In genomic region chr4:176377705-176378302, GRCh38 we compare ENCODE assay signal across 1 cellular context.
TF ChIP-seq lines count a peak whose summit lies in the region.

No MANE protein-coding gene starts in this region.

TF ChIP-seq in H1, 55 proteins besides CTCF, POLR2A, EP300 and RAD21 (continued from another document):
- TF ChIP-seq, protein P1, sequence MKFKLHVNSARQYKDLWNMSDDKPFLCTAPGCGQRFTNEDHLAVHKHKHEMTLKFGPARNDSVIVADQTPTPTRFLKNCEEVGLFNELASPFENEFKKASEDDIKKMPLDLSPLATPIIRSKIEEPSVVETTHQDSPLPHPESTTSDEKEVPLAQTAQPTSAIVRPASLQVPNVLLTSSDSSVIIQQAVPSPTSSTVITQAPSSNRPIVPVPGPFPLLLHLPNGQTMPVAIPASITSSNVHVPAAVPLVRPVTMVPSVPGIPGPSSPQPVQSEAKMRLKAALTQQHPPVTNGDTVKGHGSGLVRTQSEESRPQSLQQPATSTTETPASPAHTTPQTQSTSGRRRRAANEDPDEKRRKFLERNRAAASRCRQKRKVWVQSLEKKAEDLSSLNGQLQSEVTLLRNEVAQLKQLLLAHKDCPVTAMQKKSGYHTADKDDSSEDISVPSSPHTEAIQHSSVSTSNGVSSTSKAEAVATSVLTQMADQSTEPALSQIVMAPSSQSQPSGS (IDR thresholded peaks at IDR 0.05; ENCODE audit: low read length) = no peak
